13 cellular contexts compared by ENCODE assay signal in the genomic region with DNA sequence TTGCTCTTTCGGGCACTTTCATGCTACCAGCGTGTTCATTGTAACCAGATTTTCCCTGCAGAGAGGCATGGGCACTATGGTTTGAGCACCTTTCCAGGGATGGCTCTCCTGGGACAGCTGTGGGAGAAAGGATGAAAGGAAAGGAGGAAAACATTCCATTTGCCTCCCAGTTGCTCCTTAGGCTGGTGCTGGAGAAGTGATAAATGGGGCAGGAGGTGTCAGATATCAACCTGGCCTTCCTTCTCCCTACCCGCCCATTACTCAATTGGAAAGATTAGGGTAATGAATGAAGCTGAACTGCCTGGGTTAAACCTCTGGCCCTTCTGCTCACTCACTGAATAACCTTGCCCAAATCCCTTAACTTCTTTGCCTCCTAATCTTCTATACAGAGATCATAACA.
DNase-seq lines count a peak whose midpoint lies in the region; ATAC-seq and TF ChIP-seq lines count a peak whose summit lies in the region.
"Had no signal": no experiment of that assay in that cellular context is flagged by ENCODE, and none has a peak within 500 bp of the region (broad histone marks: within the 10 kb centered on the region; RNA-seq: fewer than 3 reads in every experiment).

No MANE protein-coding gene starts in this region.

- CTCF ChIA-PET in HEK293 (lab: Yijun Ruan, JAX): no interaction called here

- TF ChIP-seq CTCF in HEK293 (tag by site-specific recombination; IDR thresholded peaks at IDR 0.05) (no peak), endodermal cell (conservative IDR thresholded peaks at IDR 0.05) (no peak), nephron progenitor cell (IDR thresholded peaks at IDR 0.05) (no peak)

- no peaks in the 10 kb centered on the region for H3K36me3 Mint-ChIP-seq in endodermal cell (ENCODE audit: low read depth)
- no peaks in the 10 kb centered on the region for H3K36me3 Mint-ChIP-seq in nephron progenitor cell (ENCODE audit: low read depth)
- H3K36me3 Mint-ChIP-seq: CD8-positive, alpha-beta T cell had no signal

- peak; percentile 18 for DNase-seq in NCI-H82 treated with DMSO at 0.1 percent for 48 hours (lab: John Stamatoyannopoulos, UW; ENCODE audit: unreplicated experiment)
- DNase-seq in endodermal cell: peak; percentile 51
- DNase-seq in nephron progenitor cell: peak; percentile 15
- no peak for DNase-seq in left lobe of liver (ENCODE audit: low spot score)
- no peak for DNase-seq in effector memory CD4-positive, alpha-beta T cell
- DNase-seq in effector CD8-positive, alpha-beta T cell (lab: John Stamatoyannopoulos, UW): no peak
- DNase-seq: Calu3; CD8-positive, alpha-beta T cell; GOT3 had no signal

- H3K9me3 ChIP-seq in HEK293 (ENCODE audit: control insufficient read depth, insufficient read depth, low read depth, low read length): no peaks in the 10 kb centered on the region
- peaks cover 4% of the 10 kb centered on the region for H3K9me3 ChIP-seq in endodermal cell (ENCODE audit: control insufficient read depth, low read length)
- H3K9me3 ChIP-seq in effector memory CD4-positive, alpha-beta T cell (ENCODE audit: control insufficient read depth, low read length): no peaks in the 10 kb centered on the region
- H3K9me3 ChIP-seq: BLaER1 treated with 17β-estradiol and CSF1 and Interleukin-3, amounts not matched to agents 10 nM and 100 nM had no signal

- H3K27ac ChIP-seq in HEK293 (ENCODE audit: extremely low read depth, low read depth, low read length) (no peak overlapping the region), endodermal cell (ENCODE audit: low read depth, low read length) (no peak overlapping the region)
- H3K27ac ChIP-seq in effector memory CD4-positive, alpha-beta T cell (ENCODE audit: insufficient read depth, low read length, poor library complexity, severe bottlenecking): no peak overlapping the region
- H3K27ac ChIP-seq: BLaER1 treated with 17β-estradiol and CSF1 and Interleukin-3, amounts not matched to agents 10 nM and 100 nM had no signal

- no peaks in the 10 kb centered on the region for H3K4me1 ChIP-seq in HEK293 (ENCODE audit: control insufficient read depth, insufficient read depth, low read length)
- H3K4me1 ChIP-seq in endodermal cell (ENCODE audit: control insufficient read depth, insufficient read depth, low read length): peaks cover 5% of the 10 kb centered on the region
- no peaks in the 10 kb centered on the region for H3K4me1 ChIP-seq in effector memory CD4-positive, alpha-beta T cell (ENCODE audit: control insufficient read depth, insufficient read depth, low read length, poor library complexity, severe bottlenecking)

- WGBS in endodermal cell (ENCODE audit: insufficient coverage in 1 of 2, insufficient read length in 1 of 2), 2 experiments: 50 to 69% methylated on average over 2 to 3 of the region's 3 CpGs

- H3K27ac Mint-ChIP-seq in endodermal cell (no peak overlapping the region), nephron progenitor cell (no peak overlapping the region)
- H3K27ac Mint-ChIP-seq: B cell; CD8-positive, alpha-beta T cell; H9 had no signal

- H3K27me3 ChIP-seq in endodermal cell (ENCODE audit: control insufficient read depth, insufficient read depth, low read length, poor library complexity, severe bottlenecking): no peaks in the 10 kb centered on the region
- H3K27me3 ChIP-seq in effector memory CD4-positive, alpha-beta T cell (replicated peaks; ENCODE audit: control insufficient read depth, insufficient read depth, low read length, poor library complexity, severe bottlenecking): peaks cover 3% of the 10 kb centered on the region
- H3K27me3 ChIP-seq: BLaER1 treated with 17β-estradiol and CSF1 and Interleukin-3, amounts not matched to agents 10 nM and 100 nM had no signal

- H3K4me1 Mint-ChIP-seq in endodermal cell (peaks cover 11% of the 10 kb centered on the region), nephron progenitor cell (peaks cover 65% of the 10 kb centered on the region)
- H3K4me1 Mint-ChIP-seq: B cell had no signal

- POLR2A ChIA-PET in HEK293 (lab: Yijun Ruan, JAX): no interaction called here

- H3K9me3 Mint-ChIP-seq in endodermal cell (no peaks in the 10 kb centered on the region), nephron progenitor cell (no peaks in the 10 kb centered on the region)
- H3K9me3 Mint-ChIP-seq: CD8-positive, alpha-beta T cell had no signal

- ATAC-seq in left lobe of liver: no peak
- ATAC-seq: CD8-positive, alpha-beta T cell had no signal

- H3K36me3 ChIP-seq in HEK293 (ENCODE audit: control insufficient read depth in 2 of 2, insufficient read depth in 1 of 2, low read length in 2 of 2) (no peaks in the 10 kb centered on the region), endodermal cell (ENCODE audit: control insufficient read depth, insufficient read depth, low read length) (no peaks in the 10 kb centered on the region)
- no peaks in the 10 kb centered on the region for H3K36me3 ChIP-seq in effector memory CD4-positive, alpha-beta T cell (ENCODE audit: control insufficient read depth, insufficient read depth, low read length)
- H3K36me3 ChIP-seq: BLaER1 treated with 17β-estradiol and CSF1 and Interleukin-3, amounts not matched to agents 10 nM and 100 nM had no signal

- no peak overlapping the region for H3K9ac ChIP-seq in endodermal cell (ENCODE audit: extremely low read depth, low read length, poor library complexity, severe bottlenecking)
- H3K9ac ChIP-seq: BLaER1 treated with 17β-estradiol and CSF1 and Interleukin-3, amounts not matched to agents 10 nM and 100 nM had no signal

- H3K4me3 Mint-ChIP-seq in endodermal cell (no peak overlapping the region), nephron progenitor cell (peak overlapping the region; percentile 2)
- H3K4me3 Mint-ChIP-seq: B cell; CD8-positive, alpha-beta T cell; H9 had no signal

- H3K4me3 ChIP-seq in HEK293 (ENCODE audit: low read depth, low read length) (no peak overlapping the region), endodermal cell (ENCODE audit: low read length) (no peak overlapping the region)
- no peak overlapping the region for H3K4me3 ChIP-seq in effector memory CD4-positive, alpha-beta T cell (ENCODE audit: insufficient read depth, low read depth, low read length, poor library complexity, severe bottlenecking)
- H3K4me3 ChIP-seq: BLaER1 treated with 17β-estradiol and CSF1 and Interleukin-3, amounts not matched to agents 10 nM and 100 nM had no signal

- H3K27me3 Mint-ChIP-seq in endodermal cell (ENCODE audit: insufficient read depth) (no peaks in the 10 kb centered on the region), nephron progenitor cell (ENCODE audit: low read depth, poor library complexity) (peaks cover 14% of the 10 kb centered on the region)

TF ChIP-seq in HEK293, 187 proteins besides CTCF, POLR2A, EP300 and RAD21:
- TF ChIP-seq PRDM1 (tag by site-specific recombination; IDR thresholded peaks at IDR 0.05) (0 out of 2 replicates have a peak, but pooled peaks have one; percentile 17), ZNF560 (tag by site-specific recombination; IDR thresholded peaks at IDR 0.05; ENCODE audit: borderline replicate concordance) (no peak), ZNF521 (tag by site-specific recombination; IDR thresholded peaks at IDR 0.05) (no peak)

Comparison
In these comparisons a context has a peak if more than half of its experiments do, and no peak if none do; other contexts are left out.
1. DNase-seq: peak in NCI-H82 treated with DMSO at 0.1 percent for 48 hours (single experiment), endodermal cell (single experiment) and nephron progenitor cell (single experiment); none in left lobe of liver (single experiment), effector memory CD4-positive, alpha-beta T cell (0 of 3) and effector CD8-positive, alpha-beta T cell (single experiment).